11 cellular contexts compared by ENCODE assay signal in genomic region chr14:70871863-70872677, GRCh38. TPM values are rescaled to one million over a fixed set of nuclear protein-coding genes. Genes with fewer than 3 reads are reported as not detected.
DNase-seq lines count a peak whose midpoint lies in the region; ATAC-seq, FAIRE-seq and TF ChIP-seq lines count a peak whose summit lies in the region.
"Had no signal": no experiment of that assay in that cellular context is flagged by ENCODE, and none has a peak within 500 bp of the region (broad histone marks: within the 10 kb centered on the region; RNA-seq: fewer than 3 reads in every experiment).

No MANE protein-coding gene starts in this region.

- H3K36me3 ChIP-seq in astrocyte (ENCODE audit: insufficient read depth, low read length) (no peaks in the 10 kb centered on the region), mesendoderm (ENCODE audit: control insufficient read depth, insufficient read depth, low read length) (no peaks in the 10 kb centered on the region)

- H3K27me3 Mint-ChIP-seq in astrocyte (ENCODE audit: low read depth, unreplicated experiment), result no peaks in the 10 kb centered on the region
- no peaks in the 10 kb centered on the region for H3K27me3 Mint-ChIP-seq in stimulated activated naive CD8-positive, alpha-beta T cell treated with anti-CD3 and anti-CD28 coated beads, Interleukin-15, amount 100 ng/mL, for 72 hours

- H3K4ac ChIP-seq in mesendoderm (ENCODE audit: low read depth, low read length), result no peak overlapping the region

- ATAC-seq in stimulated activated naive CD8-positive, alpha-beta T cell treated with anti-CD3 and anti-CD28 coated beads, Interleukin-15, amount 100 ng/mL, for 72 hours, result peak; percentile 60
- no peak for ATAC-seq in HG02571 (IDR thresholded peaks at IDR 0.05; ENCODE audit: unreplicated experiment)
- no peak for ATAC-seq in HG03354 (IDR thresholded peaks at IDR 0.05; ENCODE audit: poor library complexity, severe bottlenecking, unreplicated experiment)

- H3K9me3 Mint-ChIP-seq in astrocyte (ENCODE audit: unreplicated experiment), result peaks cover 15% of the 10 kb centered on the region
- H3K9me3 Mint-ChIP-seq in stimulated activated naive CD8-positive, alpha-beta T cell treated with anti-CD3 and anti-CD28 coated beads, Interleukin-15, amount 100 ng/mL, for 72 hours, result peaks cover 9 to 25% of the 10 kb centered on the region in 2 donors

- no peaks in the 10 kb centered on the region for H3K9me3 ChIP-seq in astrocyte (ENCODE audit: insufficient read depth, low read depth, low read length)

- no peak overlapping the region for H2AK5ac ChIP-seq in mesendoderm (ENCODE audit: low read length)

- no peaks in the 10 kb centered on the region for H3K4me1 ChIP-seq in astrocyte (ENCODE audit: insufficient read depth, low read length)
- H3K4me1 ChIP-seq in mesendoderm (ENCODE audit: control insufficient read depth, low read depth, low read length), result no peaks in the 10 kb centered on the region

- no peak overlapping the region for H3K4me2 ChIP-seq in astrocyte (ENCODE audit: low read length)
- no peak overlapping the region for H3K4me2 ChIP-seq in mesendoderm (ENCODE audit: low read length)

- no peak for FAIRE-seq in astrocyte (lab: Jason Lieb, UNC)
- FAIRE-seq: G401.6 had no signal

- DNase-seq in activated T-cell treated with anti-CD3 and anti-CD28 coated beads, Interleukin-2, amount 50 U/mL, for 1 hour, result peak; percentile 28
- DNase-seq in activated T-cell treated with anti-CD3 and anti-CD28 coated beads for 4 hours, result no peak
- peak; percentile 37 for DNase-seq in OCI-M1 (lab: John Stamatoyannopoulos, UW)
- no peak for DNase-seq in astrocyte (ENCODE audit: low read depth)
- no peak for DNase-seq in stimulated activated naive CD8-positive, alpha-beta T cell treated with anti-CD3 and anti-CD28 coated beads, Interleukin-15, amount 100 ng/mL, for 72 hours
- no peak for DNase-seq in mesendoderm
- DNase-seq: NCI-H1436, NCI-H82 had no signal

- H4K8ac ChIP-seq in mesendoderm (ENCODE audit: low read depth, low read length), result no peak overlapping the region

- H4K20me1 ChIP-seq in astrocyte (ENCODE audit: insufficient read depth, low read length), result no peaks in the 10 kb centered on the region

- H2BK120ac ChIP-seq in mesendoderm (ENCODE audit: low read depth, low read length), result no peak overlapping the region

- no peak overlapping the region for H2AFZ ChIP-seq in astrocyte (ENCODE audit: low read depth, low read length)

- no peak overlapping the region for H2BK5ac ChIP-seq in mesendoderm (ENCODE audit: low read length)

- TF ChIP-seq CTCF in astrocyte (IDR thresholded peaks at IDR 0.05; ENCODE audit: insufficient read depth, low read depth, low read length), result no peak

- no peak overlapping the region for H3K4me3 Mint-ChIP-seq in astrocyte (ENCODE audit: unreplicated experiment)
- peak overlapping the region; percentile 65 to 69 for H3K4me3 Mint-ChIP-seq in stimulated activated naive CD8-positive, alpha-beta T cell treated with anti-CD3 and anti-CD28 coated beads, Interleukin-15, amount 100 ng/mL, for 72 hours

- peaks cover 8% of the 10 kb centered on the region for H3K4me1 Mint-ChIP-seq in astrocyte (ENCODE audit: low read depth, unreplicated experiment)
- H3K4me1 Mint-ChIP-seq in stimulated activated naive CD8-positive, alpha-beta T cell treated with anti-CD3 and anti-CD28 coated beads, Interleukin-15, amount 100 ng/mL, for 72 hours, result peaks cover 21% of the 10 kb centered on the region

- H3K27me3 ChIP-seq in astrocyte (ENCODE audit: insufficient read depth, low read length), result no peaks in the 10 kb centered on the region
- no peaks in the 10 kb centered on the region for H3K27me3 ChIP-seq in mesendoderm (ENCODE audit: insufficient read depth, low read length, poor library complexity)

- WGBS in mesendoderm (ENCODE audit: extremely low coverage, insufficient coverage, low lambda C conversion rate), result no CpG with 5 or more reads among the region's 10 CpGs

- H3K36me3 Mint-ChIP-seq in astrocyte (ENCODE audit: low read depth, unreplicated experiment), result no peaks in the 10 kb centered on the region

- H3K79me2 ChIP-seq in astrocyte (ENCODE audit: insufficient read depth, low read length) (no peaks in the 10 kb centered on the region), mesendoderm (ENCODE audit: control insufficient read depth, insufficient read depth, low read length) (no peaks in the 10 kb centered on the region)

- H3K27ac ChIP-seq in astrocyte (ENCODE audit: low read depth, low read length) (no peak overlapping the region), mesendoderm (ENCODE audit: low read depth, low read length) (no peak overlapping the region)

- no peak overlapping the region for H3K23ac ChIP-seq in mesendoderm (ENCODE audit: low read length)

- H3K18ac ChIP-seq in mesendoderm (ENCODE audit: low read length), result no peak overlapping the region

- no peaks in the 10 kb centered on the region for H3K79me1 ChIP-seq in mesendoderm (ENCODE audit: low read length)

- no peak overlapping the region for H4K5ac ChIP-seq in mesendoderm (ENCODE audit: low read length)

- no peak overlapping the region for H3K56ac ChIP-seq in mesendoderm (ENCODE audit: low read length)

- H3K9ac ChIP-seq in astrocyte (ENCODE audit: low read length) (no peak overlapping the region), mesendoderm (ENCODE audit: low read length) (no peak overlapping the region)

- peak overlapping the region; percentile 34 for H3K27ac Mint-ChIP-seq in astrocyte (ENCODE audit: unreplicated experiment)
- peak overlapping the region; percentile 82 to 91 for H3K27ac Mint-ChIP-seq in stimulated activated naive CD8-positive, alpha-beta T cell treated with anti-CD3 and anti-CD28 coated beads, Interleukin-15, amount 100 ng/mL, for 72 hours

- H3K4me3 ChIP-seq in astrocyte (ENCODE audit: insufficient read depth, low read depth, low read length), result no peak overlapping the region
- H3K4me3 ChIP-seq in mesendoderm (ENCODE audit: low read length), result no peak overlapping the region

- H2BK15ac ChIP-seq in mesendoderm (replicated peaks; ENCODE audit: low read depth), result no peak overlapping the region

RNA-seq across cellular contexts. Expression of gene PCNX1, which starts 35.2 kb away (rescaled TPM):
- total RNA-seq in astrocyte, result 91.3 and 115 TPM in 2 replicates
- 13.3 TPM for polyA plus RNA-seq in mesendoderm (2013, experiment 1 of 2)
- polyA plus RNA-seq in mesendoderm (2013, experiment 2 of 2), result 13.2 TPM

Comparison
In these comparisons a context has a peak if more than half of its experiments do, and no peak if none do; other contexts are left out.
1. DNase-seq: peak in activated T-cell treated with anti-CD3 and anti-CD28 coated beads, Interleukin-2, amount 50 U/mL, for 1 hour (single experiment) and OCI-M1 (single experiment); none in activated T-cell treated with anti-CD3 and anti-CD28 coated beads for 4 hours (single experiment), astrocyte (single experiment), stimulated activated naive CD8-positive, alpha-beta T cell treated with anti-CD3 and anti-CD28 coated beads, Interleukin-15, amount 100 ng/mL, for 72 hours (0 of 2) and mesendoderm (single experiment).